Comparison of ENCODE assay signal across 18 cellular contexts in genomic region chr2:120509991-120510735, GRCh38.
DNase-seq lines count a peak whose midpoint lies in the region; ATAC-seq and TF ChIP-seq lines count a peak whose summit lies in the region.
"Had no signal": no experiment of that assay in that cellular context is flagged by ENCODE, and none has a peak within 500 bp of the region (broad histone marks: within the 10 kb centered on the region; RNA-seq: fewer than 3 reads in every experiment).

No MANE protein-coding gene starts in this region.

- H3K27me3 ChIP-seq in left ventricle myocardium inferior (ENCODE audit: low read depth): peaks cover 13% of the 10 kb centered on the region
- H3K27me3 ChIP-seq: BLaER1 had no signal

- DNase-seq in Right ventricle myocardium inferior (ENCODE audit: missing footprints) (peak; percentile 64), left ventricle myocardium inferior (no peak), head of caudate nucleus (peak in 30 of 42 donors; percentile 19 to 72 (median 48)), nucleus accumbens (lab: John Stamatoyannopoulos, UW) (peak in 31 of 56 donors; percentile 7 to 74 (median 34)), NAMALWA (ENCODE audit: low spot score) (no peak), foreskin fibroblast (no peak), activated gamma-delta T cell treated with Interleukin-2 at 50 U/mL for 16 hours (no peak)
- DNase-seq: 8988T; CD8-positive, alpha-beta memory T cell; DMS79 treated with DMSO at 0.1 percent for 48 hours; HFFc6; Kasumi-1; NCI-H187 treated with DMSO at 0.1 percent for 48 hours; NCI-H446 treated with DMSO at 0.1 percent for 48 hours; NCI-H774; PC-9 had no signal

- intact Hi-C loops in Right ventricle myocardium inferior (cut with DNase I): no loop called here
- intact Hi-C loops in left ventricle myocardium inferior (cut with micrococcal nuclease): no loop called here
- intact Hi-C loops in head of caudate nucleus (cut with DNase I): loop anchor here (10.0 kb wide), 1 partner anchor 165 kb away; the partner anchor contains the start of gene INHBB

- H3K4me3 ChIP-seq in left ventricle myocardium inferior (no peak overlapping the region), foreskin fibroblast (ENCODE audit: low read depth in 1 of 2, low read length in 2 of 2) (no peak overlapping the region)
- H3K4me3 ChIP-seq: BLaER1, PC-9 had no signal

- TF ChIP-seq CTCF in left ventricle myocardium inferior (IDR thresholded peaks at IDR 0.05; ENCODE audit: borderline replicate concordance) (no peak), foreskin fibroblast (IDR thresholded peaks at IDR 0.05; ENCODE audit: low read depth, low read length) (no peak)

- H3K36me3 ChIP-seq in left ventricle myocardium inferior: no peaks in the 10 kb centered on the region
- H3K36me3 ChIP-seq: BLaER1 had no signal

- H3K4me1 ChIP-seq in left ventricle myocardium inferior: peaks cover 11% of the 10 kb centered on the region

- no peaks in the 10 kb centered on the region for H3K9me3 ChIP-seq in left ventricle myocardium inferior (replicated peaks)
- H3K9me3 ChIP-seq: BLaER1 had no signal

- no peak overlapping the region for H3K27ac ChIP-seq in left ventricle myocardium inferior (replicated peaks)
- H3K27ac ChIP-seq: BLaER1, PC-9 had no signal

- ATAC-seq in Right ventricle myocardium inferior (no peak), HG03460 (IDR thresholded peaks at IDR 0.05; ENCODE audit: unreplicated experiment) (no peak)

Comparison
In these comparisons a context has a peak if more than half of its experiments do, and no peak if none do; other contexts are left out.
1. DNase-seq: peak in Right ventricle myocardium inferior (single experiment), head of caudate nucleus (30 of 42) and nucleus accumbens (31 of 56); none in left ventricle myocardium inferior (single experiment), NAMALWA (single experiment), foreskin fibroblast (0 of 2) and activated gamma-delta T cell treated with Interleukin-2 at 50 U/mL for 16 hours (single experiment).